Comparison of ENCODE assay signal across 8 cellular contexts in the genomic region with DNA sequence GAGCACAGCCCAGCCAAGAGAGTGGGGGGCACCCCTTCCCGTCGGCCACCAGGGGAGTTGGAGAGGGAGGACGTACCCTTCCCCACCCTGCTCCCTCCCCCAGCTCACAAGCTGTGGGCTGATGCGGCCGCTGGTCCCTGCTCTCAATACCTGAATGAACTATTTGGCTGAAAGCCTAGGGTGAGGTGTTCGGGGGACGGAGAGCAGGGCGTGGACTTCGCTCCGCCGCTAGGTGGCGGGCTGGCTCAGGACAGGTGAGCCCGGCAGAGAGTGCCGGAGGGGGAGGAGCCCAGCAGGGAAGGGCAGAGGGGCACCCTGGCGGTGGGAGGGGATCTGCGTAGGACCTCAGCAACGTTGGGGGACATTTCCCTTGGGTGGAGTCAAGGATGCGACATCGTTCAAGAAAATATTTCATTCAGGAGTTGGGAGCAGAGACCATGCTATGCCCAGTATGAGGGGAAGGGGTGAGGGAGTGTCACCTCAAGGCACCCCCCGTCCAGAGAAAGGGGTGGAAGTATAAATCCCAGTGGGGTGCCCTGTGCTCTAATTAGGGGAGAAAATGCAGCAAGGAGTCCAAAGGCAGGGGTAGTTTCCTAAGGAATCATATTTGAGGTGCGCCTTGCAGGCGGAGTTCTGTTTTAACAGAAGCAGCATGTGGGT. TPM values are rescaled to one million over a fixed set of nuclear protein-coding genes. Genes with fewer than 3 reads are reported as not detected.
A peak's percentile ranks its signal among the peaks of the same experiment; 100 is the strongest.
DNase-seq lines count a peak whose midpoint lies in the region; ATAC-seq and TF ChIP-seq lines count a peak whose summit lies in the region.

No MANE protein-coding gene starts in this region.

- no peak for TF ChIP-seq EP300 in esophagus muscularis mucosa (IDR thresholded peaks at IDR 0.05)

- H3K4ac ChIP-seq in neuronal stem cell (ENCODE audit: low read length): no peak overlapping the region

- H3K9me3 ChIP-seq in Caco-2: no peaks in the 10 kb centered on the region
- no peaks in the 10 kb centered on the region for H3K9me3 ChIP-seq in esophagus muscularis mucosa
- peaks cover 0 to 2% of the 10 kb centered on the region in 2 donors for H3K9me3 ChIP-seq in neuronal stem cell (replicated peaks in 1 of 2; ENCODE audit: control insufficient read depth in 2 of 2, insufficient read depth in 1 of 2, low read depth in 1 of 2, low read length in 2 of 2)
- H3K9me3 ChIP-seq in upper lobe of right lung: no peaks in the 10 kb centered on the region

- H3K27me3 ChIP-seq in Caco-2 (replicated peaks; ENCODE audit: control insufficient read depth, insufficient read depth, low read length) (no peaks in the 10 kb centered on the region), esophagus muscularis mucosa (peaks cover 0 to 57% (median 9%) of the 10 kb centered on the region in 4 donors), neuronal stem cell (ENCODE audit: control insufficient read depth in 3 of 3, insufficient read depth in 3 of 3, low read depth in 1 of 3, low read length in 3 of 3) (peaks cover 0 to 35% (median 0%) of the 10 kb centered on the region in 3 experiments), upper lobe of right lung (peaks cover 11% of the 10 kb centered on the region)

- peaks cover 4% of the 10 kb centered on the region for H3K36me3 Mint-ChIP-seq in Caco-2 (ENCODE audit: insufficient read depth, unreplicated experiment)

- H3K27ac ChIP-seq in esophagus muscularis mucosa (replicated peaks in 1 of 4) (no peak overlapping the region), neuronal stem cell (replicated peaks; ENCODE audit: low read length) (no peak overlapping the region), upper lobe of right lung (no peak overlapping the region)

- no peaks in the 10 kb centered on the region for H3K79me1 ChIP-seq in neuronal stem cell (ENCODE audit: low read depth, low read length)

- H2BK15ac ChIP-seq in neuronal stem cell (ENCODE audit: low read length): no peak overlapping the region

- H4K8ac ChIP-seq in neuronal stem cell (ENCODE audit: low read depth, low read length): no peak overlapping the region

- intact Hi-C loops in Caco-2 (cut with micrococcal nuclease; ENCODE audit: unreplicated experiment) (loop anchor here (1.0 to 2.0 kb wide), 5 partner anchors 14 to 87 kb away; a partner anchor contains a TSS), esophagus muscularis mucosa (cut with DNase I) (no loop called here), upper lobe of right lung (cut with DNase I) (no loop called here)

- 14% methylated on average over 18 of the region's 22 CpGs for whole genome bisulfite sequencing in esophagus muscularis mucosa
- no CpG with 5 or more reads among the region's 22 CpGs for WGBS in neuronal stem cell (ENCODE audit: extremely low coverage in 2 of 2, insufficient read length in 2 of 2, insufficient replicate concordance in 1 of 2), 2 donors

- peak; percentile 95 for ATAC-seq in upper lobe of right lung

- H3K27me3 Mint-ChIP-seq in Caco-2 (ENCODE audit: insufficient read depth, unreplicated experiment): no peaks in the 10 kb centered on the region

- H3K14ac ChIP-seq in neuronal stem cell (ENCODE audit: low read length): no peak overlapping the region

- H3K4me1 ChIP-seq in Caco-2 (0 out of 2 replicates have a peak, but pooled peaks cover 3% of the 10 kb centered on the region), esophagus muscularis mucosa (peaks cover 0 to 5% (median 3%) of the 10 kb centered on the region in 4 donors), neuronal stem cell (ENCODE audit: control insufficient read depth in 2 of 2, insufficient read depth in 1 of 2, low read depth in 1 of 2, low read length in 2 of 2) (peaks cover 7 to 9% of the 10 kb centered on the region in 2 donors), upper lobe of right lung (no peaks in the 10 kb centered on the region)

- peak overlapping the region; percentile 67 for H3K4me3 Mint-ChIP-seq in Caco-2 (ENCODE audit: unreplicated experiment)

- peak; percentile 87 to 90 for DNase-seq in Caco-2
- no peak for DNase-seq in HFF-Myc (ENCODE audit: extremely low read depth, low read depth)
- peak; percentile 40 for DNase-seq in NCI-H2227 treated with DMSO at 0.1 percent for 48 hours (lab: John Stamatoyannopoulos, UW)
- peak; percentile 82 for DNase-seq in activated CD8-positive, alpha-beta memory T cell treated with anti-CD3 and anti-CD28 coated beads for 24 hours
- no peak for DNase-seq in esophagus muscularis mucosa (ENCODE audit: extremely low spot score)
- peak; percentile 44 for DNase-seq in neuronal stem cell (ENCODE audit: low spot score)
- DNase-seq in upper lobe of right lung: peak; percentile 84
- no peak for DNase-seq in middle frontal gyrus (ENCODE audit: extremely low spot score, low spot score)

- no peak overlapping the region for H2AFZ ChIP-seq in neuronal stem cell (ENCODE audit: low read length)

- H3K27ac Mint-ChIP-seq in Caco-2 (ENCODE audit: unreplicated experiment): peak overlapping the region; percentile 60

- TF ChIP-seq POLR2A in esophagus muscularis mucosa (IDR thresholded peaks at IDR 0.05; ENCODE audit: low read depth): no peak

- H3K4me3 ChIP-seq in Caco-2 (ENCODE audit: low read depth, low read length) (peak overlapping the region; percentile 19), HFF-Myc (replicated peaks; ENCODE audit: low read depth, low read length) (no peak overlapping the region), esophagus muscularis mucosa (no peak overlapping the region), neuronal stem cell (ENCODE audit: low read length in 2 of 2) (no peak overlapping the region), upper lobe of right lung (no peak overlapping the region)

- no peak overlapping the region for H3K23ac ChIP-seq in neuronal stem cell (ENCODE audit: low read depth, low read length, poor library complexity)

- no TSS peak for BruUV-seq in Caco-2 (replicated peaks; lab: Mats Ljungman, UMichigan)

- H2BK12ac ChIP-seq in neuronal stem cell (ENCODE audit: low read length): no peak overlapping the region

- H3K4me1 Mint-ChIP-seq in Caco-2 (ENCODE audit: low read depth, unreplicated experiment): peaks cover 9% of the 10 kb centered on the region

- no peak overlapping the region for H4K91ac ChIP-seq in neuronal stem cell (ENCODE audit: low read depth, low read length, poor library complexity)

- POLR2A ChIA-PET in Caco-2 (lab: Charles Lee): no interaction called here

- no peak overlapping the region for H3K9ac ChIP-seq in neuronal stem cell (ENCODE audit: low read depth, low read length, poor library complexity)

- H2AK5ac ChIP-seq in neuronal stem cell (ENCODE audit: low read depth, low read length): no peak overlapping the region

- TF ChIP-seq CTCF in Caco-2 (IDR thresholded peaks at IDR 0.05; ENCODE audit: insufficient read depth in 1 of 2, low read depth in 1 of 2, low read length in 1 of 2, severe bottlenecking in 1 of 2, unreplicated experiment in 1 of 2) (peak; percentile 93 to 99), HFF-Myc (IDR thresholded peaks at IDR 0.05; ENCODE audit: low read depth, low read length, missing control alignments) (peak; percentile 97), esophagus muscularis mucosa (IDR thresholded peaks at IDR 0.05) (peak; percentile 10 to 31 (median 29)), upper lobe of right lung (IDR thresholded peaks at IDR 0.05) (peak; percentile 54)

- H2BK5ac ChIP-seq in neuronal stem cell (ENCODE audit: low read length): no peak overlapping the region

- H2BK120ac ChIP-seq in neuronal stem cell (ENCODE audit: low read depth, low read length): no peak overlapping the region

- CTCF ChIA-PET in Caco-2 (lab: Charles Lee): interaction anchor here (1.0 to 1.2 kb wide), 2 partner anchors 22 to 28 kb away, joined by 3 to 7 read pairs; no protein-coding TSS in a partner anchor

- H3K9me3 Mint-ChIP-seq in Caco-2 (ENCODE audit: unreplicated experiment): no peaks in the 10 kb centered on the region

- no peak overlapping the region for H3K4me2 ChIP-seq in neuronal stem cell (ENCODE audit: insufficient read depth, low read length, poor library complexity, severe bottlenecking)

- no peak overlapping the region for H3K18ac ChIP-seq in neuronal stem cell (ENCODE audit: low read length)

- no peaks in the 10 kb centered on the region for H3K36me3 ChIP-seq in Caco-2 (ENCODE audit: control insufficient read depth, insufficient read depth, low read length)
- H3K36me3 ChIP-seq in esophagus muscularis mucosa: no peaks in the 10 kb centered on the region
- H3K36me3 ChIP-seq in neuronal stem cell (replicated peaks in 1 of 2; ENCODE audit: control insufficient read depth in 2 of 2, insufficient read depth in 2 of 2, low read length in 2 of 2): no peaks in the 10 kb centered on the region
- no peaks in the 10 kb centered on the region for H3K36me3 ChIP-seq in upper lobe of right lung

RNA-seq across cellular contexts. Expression of a gene that starts 12.0 kb away (rescaled TPM):
- total RNA-seq in Caco-2 (2022) (4.6 and 6.5 TPM in 2 replicates), esophagus muscularis mucosa (not detected), upper lobe of right lung (not detected)
- 0.03 TPM for polyA plus RNA-seq in neuronal stem cell (2013, experiment 1 of 2)
- polyA plus RNA-seq in neuronal stem cell (2013, experiment 2 of 2): 0.03 TPM

RNA-seq across cellular contexts. Expression of a gene that starts 18.7 kb away (rescaled TPM):
- total RNA-seq in Caco-2 (2022): 2.8 and 3.9 TPM in 2 replicates
- not detected for total RNA-seq in esophagus muscularis mucosa
- 0.52 TPM for polyA plus RNA-seq in neuronal stem cell (2013, experiment 1 of 2)
- 0.66 TPM for polyA plus RNA-seq in neuronal stem cell (2013, experiment 2 of 2)
- total RNA-seq in upper lobe of right lung: not detected

RNA-seq across cellular contexts. Expression of a gene that starts 18.9 kb away (rescaled TPM):
- total RNA-seq in Caco-2 (2022) (340 and 380 TPM in 2 replicates), esophagus muscularis mucosa (100 to 1,000 TPM; 172 to 241 (median 222) TPM), upper lobe of right lung (120 TPM)
- 153 TPM for polyA plus RNA-seq in neuronal stem cell (2013, experiment 1 of 2)
- polyA plus RNA-seq in neuronal stem cell (2013, experiment 2 of 2): 152 TPM

RNA-seq across cellular contexts. Expression of a gene that starts 57.9 kb away (rescaled TPM):
- total RNA-seq in Caco-2 (2022) (not detected in 2 replicates), esophagus muscularis mucosa (not detected), upper lobe of right lung (not detected)
- not detected for polyA plus RNA-seq in neuronal stem cell (2013, experiment 1 of 2)
- polyA plus RNA-seq in neuronal stem cell (2013, experiment 2 of 2): 0.08 TPM

Comparison
In these comparisons a context has a peak if more than half of its experiments do, and no peak if none do; other contexts are left out.
1. DNase-seq: peak in Caco-2 (2 of 2), NCI-H2227 treated with DMSO at 0.1 percent for 48 hours (single experiment), activated CD8-positive, alpha-beta memory T cell treated with anti-CD3 and anti-CD28 coated beads for 24 hours (single experiment), neuronal stem cell (single experiment) and upper lobe of right lung (single experiment); none in HFF-Myc (single experiment), esophagus muscularis mucosa (single experiment) and middle frontal gyrus (single experiment).
2. CTCF ChIP-seq: peak in every context shown above with its lines; median percentile 97 in HFF-Myc; 96 in Caco-2; 54 in upper lobe of right lung; 29 in esophagus muscularis mucosa.